Comparison of ENCODE assay signal across 8 cellular contexts in genomic region chr1:219927298-219927955, GRCh38. TPM values are rescaled to one million over a fixed set of nuclear protein-coding genes. Genes with fewer than 3 reads are reported as not detected.
DNase-seq lines count a peak whose midpoint lies in the region; ATAC-seq, FAIRE-seq and TF ChIP-seq lines count a peak whose summit lies in the region.

No MANE protein-coding gene starts in this region.

- H2AFZ ChIP-seq in ACC112 (ENCODE audit: low read length, unreplicated experiment) = peak overlapping the region; percentile 38

- H3K9me3 Mint-ChIP-seq in naive thymus-derived CD4-positive, alpha-beta T cell = no peaks in the 10 kb centered on the region

- ATAC-seq in naive thymus-derived CD4-positive, alpha-beta T cell = no peak
- no peak for ATAC-seq in GM19467 (IDR thresholded peaks at IDR 0.05; ENCODE audit: unreplicated experiment)
- no peak for ATAC-seq in HG03378 (IDR thresholded peaks at IDR 0.05; ENCODE audit: unreplicated experiment)

- no peak for DNase-seq in brain microvascular endothelial cell
- DNase-seq in naive thymus-derived CD4-positive, alpha-beta T cell = no peak
- no peak for DNase-seq in GM19239 (ENCODE audit: insufficient read length, low spot score)
- DNase-seq in activated CD4-positive, CD25-positive, alpha-beta regulatory T cell (lab: John Stamatoyannopoulos, UW) = no peak

- H3K9me3 ChIP-seq in HEK293 (ENCODE audit: control insufficient read depth, insufficient read depth, low read depth, low read length) = no peaks in the 10 kb centered on the region
- H3K9me3 ChIP-seq in naive thymus-derived CD4-positive, alpha-beta T cell (ENCODE audit: control insufficient read depth in 2 of 3, low read length in 3 of 3) = no peaks in the 10 kb centered on the region

- H3K27me3 Mint-ChIP-seq in naive thymus-derived CD4-positive, alpha-beta T cell = peaks cover 41 to 58% (median 45%) of the 10 kb centered on the region in 5 donors

- H3K4me1 Mint-ChIP-seq in naive thymus-derived CD4-positive, alpha-beta T cell = peaks cover 7 to 15% (median 14%) of the 10 kb centered on the region in 7 donors

- H3K27me3 ChIP-seq in ACC112 (ENCODE audit: insufficient read depth, low read length) (peaks cover 58% of the 10 kb centered on the region), brain microvascular endothelial cell (replicated peaks) (peaks cover 3% of the 10 kb centered on the region)
- H3K27me3 ChIP-seq in naive thymus-derived CD4-positive, alpha-beta T cell (ENCODE audit: control insufficient read depth in 2 of 2, insufficient read depth in 2 of 2, low read length in 2 of 2) = no peaks in the 10 kb centered on the region

- no peaks in the 10 kb centered on the region for H3K79me2 ChIP-seq in ACC112 (ENCODE audit: control insufficient read depth, insufficient read depth, low read length, unreplicated experiment)

- POLR2A ChIA-PET in HEK293 (lab: Yijun Ruan, JAX) = no interaction called here
- POLR2A ChIA-PET in naive thymus-derived CD4-positive, alpha-beta T cell (lab: Charles Lee) = no interaction called here

- intact Hi-C loops in naive thymus-derived CD4-positive, alpha-beta T cell (cut with micrococcal nuclease) = no loop called here

- H3K4me1 ChIP-seq in ACC112 (ENCODE audit: control insufficient read depth, insufficient read depth, low read length, unreplicated experiment) (no peaks in the 10 kb centered on the region), HEK293 (ENCODE audit: control insufficient read depth, insufficient read depth, low read length) (no peaks in the 10 kb centered on the region)
- no peaks in the 10 kb centered on the region for H3K4me1 ChIP-seq in naive thymus-derived CD4-positive, alpha-beta T cell (ENCODE audit: control insufficient read depth in 2 of 2, insufficient read depth in 2 of 2, low read length in 2 of 2)

- H3K36me3 ChIP-seq in ACC112 (ENCODE audit: insufficient read depth, low read length) = no peaks in the 10 kb centered on the region
- H3K36me3 ChIP-seq in HEK293 (ENCODE audit: control insufficient read depth in 2 of 2, insufficient read depth in 1 of 2, low read length in 2 of 2) = no peaks in the 10 kb centered on the region
- H3K36me3 ChIP-seq in brain microvascular endothelial cell (replicated peaks) = no peaks in the 10 kb centered on the region
- H3K36me3 ChIP-seq in naive thymus-derived CD4-positive, alpha-beta T cell (ENCODE audit: control insufficient read depth in 2 of 3, insufficient read depth in 3 of 3, low read length in 3 of 3) = no peaks in the 10 kb centered on the region

- no peak overlapping the region for H3K27ac Mint-ChIP-seq in naive thymus-derived CD4-positive, alpha-beta T cell

- TF ChIP-seq CTCF in HEK293 (tag by site-specific recombination; IDR thresholded peaks at IDR 0.05) = no peak
- no peak for TF ChIP-seq CTCF in brain microvascular endothelial cell (IDR thresholded peaks at IDR 0.05; ENCODE audit: low read depth, low read length, missing control alignments)

- no peak for FAIRE-seq in GM19239 (lab: Jason Lieb, UNC)

- CTCF ChIA-PET in HEK293 (lab: Yijun Ruan, JAX) = interaction anchor here (0.7 kb wide), 2 partner anchors 46 to 184 kb away, joined by 3 to 6 read pairs; no protein-coding TSS in a partner anchor
- CTCF ChIA-PET in naive thymus-derived CD4-positive, alpha-beta T cell (lab: Charles Lee) = no interaction called here

- H3K27ac ChIP-seq in ACC112 (ENCODE audit: low read depth, low read length) (no peak overlapping the region), HEK293 (ENCODE audit: extremely low read depth, low read depth, low read length) (peak overlapping the region; percentile 35; the same call in 1 of the 2 replicates), brain microvascular endothelial cell (no peak overlapping the region)
- H3K27ac ChIP-seq in naive thymus-derived CD4-positive, alpha-beta T cell (ENCODE audit: low read depth, low read length) = no peak overlapping the region

- H3K36me3 Mint-ChIP-seq in naive thymus-derived CD4-positive, alpha-beta T cell = no peaks in the 10 kb centered on the region

- peak overlapping the region in 9 of 10 donors; percentile 58 to 83 (median 75) for H3K4me3 Mint-ChIP-seq in naive thymus-derived CD4-positive, alpha-beta T cell

- H3K4me3 ChIP-seq in ACC112 (ENCODE audit: low read depth, low read length) = peak overlapping the region; percentile 71
- H3K4me3 ChIP-seq in HEK293 (ENCODE audit: low read depth, low read length) = peak overlapping the region; percentile 52
- H3K4me3 ChIP-seq in brain microvascular endothelial cell (ENCODE audit: low read depth, low read length) = peak overlapping the region; percentile 54
- H3K4me3 ChIP-seq in naive thymus-derived CD4-positive, alpha-beta T cell (ENCODE audit: low read length) = no peak overlapping the region

- in situ Hi-C loops in brain microvascular endothelial cell (cut with HindIII; ENCODE audit: low pct_ligation_motif_present, low sequenced_read_pairs) = no loop called here

TF ChIP-seq in HEK293, 187 proteins besides CTCF, POLR2A, EP300 and RAD21:
- TF ChIP-seq ZIC2 (tag by site-specific recombination; IDR thresholded peaks at IDR 0.05) = no peak
- TF ChIP-seq ZNF341 (tag by site-specific recombination; IDR thresholded peaks at IDR 0.05; ENCODE audit: low read depth) = peak; percentile 85
- no peak for TF ChIP-seq ZNF660 (tag by site-specific recombination; IDR thresholded peaks at IDR 0.05)
- no peak for TF ChIP-seq ZBTB7A (tag by site-specific recombination; IDR thresholded peaks at IDR 0.05; ENCODE audit: low read depth)
- no peak for TF ChIP-seq EGR2 (tag by site-specific recombination; IDR thresholded peaks at IDR 0.05; ENCODE audit: low read depth)
- TF ChIP-seq ZNF335 (tag by site-specific recombination; conservative IDR thresholded peaks at IDR 0.05) = peak; percentile 92
- peak; percentile 23; the same call in 1 of the 2 replicates for TF ChIP-seq ZBTB48 (tag by site-specific recombination; IDR thresholded peaks at IDR 0.05)
- no peak for TF ChIP-seq ZNF510 (tag by site-specific recombination; IDR thresholded peaks at IDR 0.05; ENCODE audit: insufficient replicate concordance)
- TF ChIP-seq ZNF580 (tag by site-specific recombination; IDR thresholded peaks at IDR 0.05) = no peak
- TF ChIP-seq ZNF596 (tag by site-specific recombination; IDR thresholded peaks at IDR 0.05) = no peak
- TF ChIP-seq SCRT1 (tag by site-specific recombination; IDR thresholded peaks at IDR 0.05; ENCODE audit: borderline replicate concordance) = peak; percentile 38; the same call in 1 of the 2 replicates
- TF ChIP-seq ZNF366 (tag by site-specific recombination; conservative IDR thresholded peaks at IDR 0.05) = peak; percentile 10; the same call in 1 of the 2 replicates
- TF ChIP-seq INSM2 (tag by site-specific recombination; IDR thresholded peaks at IDR 0.05) = no peak
- peak; percentile 89 for TF ChIP-seq ZNF362 (tag by site-specific recombination; IDR thresholded peaks at IDR 0.05)
- TF ChIP-seq SP7 (tag by site-specific recombination; IDR thresholded peaks at IDR 0.05) = no peak
TF ChIP-seq in HEK293: peak in this region for 6.

RNA-seq across cellular contexts. Expression of gene SLC30A10, which starts 0.9 kb away (rescaled TPM):
- not detected for total RNA-seq in naive thymus-derived CD4-positive, alpha-beta T cell
- not detected for polyA plus RNA-seq in naive thymus-derived CD4-positive, alpha-beta T cell
